In genomic region chr12:124403273-124403672, GRCh38 we compare ENCODE assay signal across 10 cellular contexts.
DNase-seq lines count a peak whose midpoint lies in the region; ATAC-seq and TF ChIP-seq lines count a peak whose summit lies in the region.
"Had no signal": no experiment of that assay in that cellular context is flagged by ENCODE, and none has a peak within 500 bp of the region (broad histone marks: within the 10 kb centered on the region; RNA-seq: fewer than 3 reads in every experiment).

No MANE protein-coding gene starts in this region.

- H3K4me3 ChIP-seq in endodermal cell (ENCODE audit: low read length) (no peak overlapping the region), tibial nerve (no peak overlapping the region)

- H3K27me3 Mint-ChIP-seq in activated CD4-positive, alpha-beta memory T cell treated with anti-CD3 and anti-CD28 coated beads for 36 hours, result no peaks in the 10 kb centered on the region
- H3K27me3 Mint-ChIP-seq in endodermal cell (ENCODE audit: insufficient read depth), result no peaks in the 10 kb centered on the region
- H3K27me3 Mint-ChIP-seq in nephron progenitor cell (ENCODE audit: low read depth, poor library complexity), result no peaks in the 10 kb centered on the region
- H3K27me3 Mint-ChIP-seq: memory B cell had no signal

- DNase-seq in activated CD4-positive, alpha-beta memory T cell treated with anti-CD3 and anti-CD28 coated beads for 36 hours, result no peak
- no peak for DNase-seq in endodermal cell
- no peak for DNase-seq in nephron progenitor cell
- peak; percentile 53 to 65 for DNase-seq in tibial nerve (ENCODE audit: low spot score in 2 of 2)
- DNase-seq in NCI-H446 (lab: John Stamatoyannopoulos, UW), result no peak
- no peak for DNase-seq in NCI-H526 treated with DMSO at 0.1 percent for 48 hours (lab: John Stamatoyannopoulos, UW)
- DNase-seq: NCI-H2081, retina had no signal

- no peak for TF ChIP-seq POLR2A in tibial nerve (IDR thresholded peaks at IDR 0.05)

- H3K27ac Mint-ChIP-seq in activated CD4-positive, alpha-beta memory T cell treated with anti-CD3 and anti-CD28 coated beads for 36 hours, result peak overlapping the region; percentile 19
- H3K27ac Mint-ChIP-seq in endodermal cell (peak overlapping the region; percentile 21), nephron progenitor cell (no peak overlapping the region)
- H3K27ac Mint-ChIP-seq: memory B cell had no signal

- H3K4me1 ChIP-seq in endodermal cell (ENCODE audit: control insufficient read depth, insufficient read depth, low read length) (no peaks in the 10 kb centered on the region), tibial nerve (peaks cover 0 to 67% (median 39%) of the 10 kb centered on the region in 4 donors)

- intact Hi-C loops in activated CD4-positive, alpha-beta memory T cell treated with anti-CD3 and anti-CD28 coated beads for 36 hours (cut with micrococcal nuclease), result no loop called here

- peaks cover 4% of the 10 kb centered on the region for H3K36me3 Mint-ChIP-seq in activated CD4-positive, alpha-beta memory T cell treated with anti-CD3 and anti-CD28 coated beads for 36 hours
- peaks cover 30% of the 10 kb centered on the region for H3K36me3 Mint-ChIP-seq in endodermal cell (ENCODE audit: low read depth)
- H3K36me3 Mint-ChIP-seq in nephron progenitor cell (ENCODE audit: low read depth), result peaks cover 23% of the 10 kb centered on the region

- H3K9me3 Mint-ChIP-seq in activated CD4-positive, alpha-beta memory T cell treated with anti-CD3 and anti-CD28 coated beads for 36 hours, result no peaks in the 10 kb centered on the region
- no peaks in the 10 kb centered on the region for H3K9me3 Mint-ChIP-seq in endodermal cell
- no peaks in the 10 kb centered on the region for H3K9me3 Mint-ChIP-seq in nephron progenitor cell
- H3K9me3 Mint-ChIP-seq: memory B cell had no signal

- TF ChIP-seq EP300 in tibial nerve (IDR thresholded peaks at IDR 0.05), result peak in 1 of 2 donors; percentile 65

- H3K4me1 Mint-ChIP-seq in activated CD4-positive, alpha-beta memory T cell treated with anti-CD3 and anti-CD28 coated beads for 36 hours (ENCODE audit: low read depth), result peaks cover 2% of the 10 kb centered on the region
- peaks cover 17% of the 10 kb centered on the region for H3K4me1 Mint-ChIP-seq in endodermal cell
- peaks cover 63% of the 10 kb centered on the region for H3K4me1 Mint-ChIP-seq in nephron progenitor cell

- H3K9me3 ChIP-seq in endodermal cell (ENCODE audit: control insufficient read depth, low read length) (no peaks in the 10 kb centered on the region), tibial nerve (no peaks in the 10 kb centered on the region)

- CTCF ChIA-PET in activated CD4-positive, alpha-beta memory T cell treated with anti-CD3 and anti-CD28 coated beads for 36 hours (lab: Charles Lee), result no interaction called here

- ATAC-seq in GM18868 (IDR thresholded peaks at IDR 0.05; ENCODE audit: unreplicated experiment), result no peak

- H3K36me3 ChIP-seq in endodermal cell (ENCODE audit: control insufficient read depth, insufficient read depth, low read length) (peaks cover 18% of the 10 kb centered on the region), tibial nerve (peaks cover 0 to 61% (median 8%) of the 10 kb centered on the region in 3 donors)

- no peak overlapping the region for H3K4me3 Mint-ChIP-seq in activated CD4-positive, alpha-beta memory T cell treated with anti-CD3 and anti-CD28 coated beads for 36 hours
- H3K4me3 Mint-ChIP-seq in endodermal cell (no peak overlapping the region), nephron progenitor cell (peak overlapping the region; percentile 33)
- H3K4me3 Mint-ChIP-seq: memory B cell had no signal

- WGBS in endodermal cell (ENCODE audit: insufficient coverage in 1 of 2, insufficient read length in 1 of 2), 2 experiments, result 77 to 87% methylated on average over 6 to 9 of the region's 9 CpGs
- WGBS in tibial nerve, 2 donors, result 44 to 47% methylated on average over 8 to 9 of the region's 9 CpGs

- POLR2A ChIA-PET in activated CD4-positive, alpha-beta memory T cell treated with anti-CD3 and anti-CD28 coated beads for 36 hours (lab: Charles Lee), result no interaction called here

- TF ChIP-seq CTCF in endodermal cell (conservative IDR thresholded peaks at IDR 0.05), result no peak
- no peak for TF ChIP-seq CTCF in nephron progenitor cell (IDR thresholded peaks at IDR 0.05)
- TF ChIP-seq CTCF in tibial nerve (IDR thresholded peaks at IDR 0.05), result peak in 1 of 5 experiments; percentile 9

- no peaks in the 10 kb centered on the region for H3K27me3 ChIP-seq in endodermal cell (ENCODE audit: control insufficient read depth, insufficient read depth, low read length, poor library complexity, severe bottlenecking)
- H3K27me3 ChIP-seq in tibial nerve, result no peaks in the 10 kb centered on the region

- no peak overlapping the region for H3K27ac ChIP-seq in endodermal cell (ENCODE audit: low read depth, low read length)
- peak overlapping the region in 3 of 4 donors; percentile 51 to 84 (median 70) for H3K27ac ChIP-seq in tibial nerve

- H3K9ac ChIP-seq in endodermal cell (ENCODE audit: extremely low read depth, low read length, poor library complexity, severe bottlenecking), result no peak overlapping the region

Comparison
In these comparisons a context has a peak if more than half of its experiments do, and no peak if none do; other contexts are left out.
1. DNase-seq: peak in tibial nerve (2 of 2); none in activated CD4-positive, alpha-beta memory T cell treated with anti-CD3 and anti-CD28 coated beads for 36 hours (single experiment), endodermal cell (single experiment), nephron progenitor cell (single experiment), NCI-H446 (0 of 2) and NCI-H526 treated with DMSO at 0.1 percent for 48 hours (single experiment).